ENCODE assay signal across 13 cellular contexts in the genomic region with DNA sequence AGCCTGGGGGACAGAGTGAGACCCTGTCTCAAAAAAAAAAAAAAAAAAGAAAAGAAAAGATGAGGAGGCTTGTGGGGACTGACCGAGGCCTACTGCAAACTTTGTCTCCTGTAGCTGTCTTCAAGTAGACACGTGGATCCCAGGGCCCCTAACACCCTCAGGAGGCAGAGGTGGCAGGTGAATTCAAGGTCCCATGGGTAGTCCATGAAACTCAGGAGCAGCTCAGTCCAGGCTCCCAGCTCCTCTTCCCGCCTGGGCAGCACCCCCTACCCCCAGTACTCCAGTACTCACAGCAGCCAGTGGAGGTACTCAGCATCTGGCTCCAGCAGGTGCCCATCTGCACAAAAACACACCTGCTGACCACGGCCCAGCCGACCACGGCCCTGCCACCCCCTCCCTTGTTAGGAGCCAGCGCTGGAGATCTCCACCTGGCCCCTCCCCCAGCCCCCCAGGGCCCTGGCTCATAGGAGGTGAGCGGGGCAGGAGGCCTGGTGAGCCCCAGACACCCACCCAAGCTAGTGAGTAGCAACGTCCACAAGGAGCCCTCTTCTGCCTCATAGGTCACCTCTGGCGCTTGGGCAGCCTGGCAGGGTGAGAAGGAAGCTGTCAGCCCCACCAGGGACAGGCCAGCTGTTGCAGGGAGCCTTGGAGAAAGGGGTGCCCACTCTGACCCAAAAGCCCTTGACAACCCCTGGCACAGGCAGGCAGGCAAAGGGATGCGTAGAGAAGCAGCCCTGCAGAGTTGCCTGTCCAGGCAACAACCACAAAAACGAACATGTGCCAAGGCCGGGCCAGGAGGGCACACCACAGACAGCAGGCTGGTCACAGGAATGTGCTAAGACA.
"Had no signal": no experiment of that assay in that cellular context is flagged by ENCODE, and none has a peak within 500 bp of the region (broad histone marks: within the 10 kb centered on the region; RNA-seq: fewer than 3 reads in every experiment).

No MANE protein-coding gene starts in this region.

- FAIRE-seq: colon had no signal

- H3K27ac Mint-ChIP-seq: activated CD4-positive, alpha-beta memory T cell treated with anti-CD3 and anti-CD28 coated beads for 36 hours had no signal

- ATAC-seq: sciatic nerve had no signal

- H3K27ac ChIP-seq: esophagus muscularis mucosa, prostate gland, transverse colon had no signal

- H3K27me3 ChIP-seq: esophagus muscularis mucosa, transverse colon had no signal

- DNase-seq: activated CD4-positive, alpha-beta memory T cell treated with anti-CD3 and anti-CD28 coated beads for 36 hours; activated CD4-positive, CD25-positive, alpha-beta regulatory T cell treated with anti-CD3 and anti-CD28 coated beads, Interleukin-2, amount 50 U/mL, for 72 hours; hypothalamus; naive B cell; nucleus accumbens; stimulated activated CD4-positive, alpha-beta T cell treated with anti-CD3 and anti-CD28 coated beads, Interleukin-12 subunit alpha, Interleukin-12 subunit beta, amount 100 ng/mL, for 4 hours; stimulated activated naive CD4-positive, alpha-beta T cell; substantia nigra; transverse colon had no signal

- H3K4me3 ChIP-seq: esophagus muscularis mucosa, prostate gland, transverse colon had no signal

- H3K9me3 ChIP-seq: esophagus muscularis mucosa, prostate gland, transverse colon had no signal

- H3K9me3 Mint-ChIP-seq: activated CD4-positive, alpha-beta memory T cell treated with anti-CD3 and anti-CD28 coated beads for 36 hours; naive B cell had no signal

- H3K4me3 Mint-ChIP-seq: activated CD4-positive, alpha-beta memory T cell treated with anti-CD3 and anti-CD28 coated beads for 36 hours had no signal

- H3K27me3 Mint-ChIP-seq: activated CD4-positive, alpha-beta memory T cell treated with anti-CD3 and anti-CD28 coated beads for 36 hours; naive B cell had no signal
